26 cellular contexts compared by ENCODE assay signal in genomic region chr7:157864911-157865310, GRCh38.
"Had no signal": no experiment of that assay in that cellular context is flagged by ENCODE, and none has a peak within 500 bp of the region (broad histone marks: within the 10 kb centered on the region; RNA-seq: fewer than 3 reads in every experiment).

No MANE protein-coding gene starts in this region.

- H3K27me3 Mint-ChIP-seq: activated CD4-positive, alpha-beta memory T cell treated with anti-CD3 and anti-CD28 coated beads, Interleukin-2, amount 10 ng/mL, durations not matched to agents 7 days and 5 days; activated CD4-positive, alpha-beta T cell treated with anti-CD3 and anti-CD28 coated beads, Interleukin-2, amount 10 ng/mL, durations not matched to agents 7 days and 5 days; activated naive CD8-positive, alpha-beta T cell; activated T-cell treated with anti-CD3 and anti-CD28 coated beads, Interleukin-2, amount 50 U/mL, for 24 hours had no signal

- H3K27me3 ChIP-seq: body of pancreas, colonic mucosa, heart left ventricle had no signal

- DNase-seq: activated CD4-positive, alpha-beta memory T cell treated with anti-CD3 and anti-CD28 coated beads, Interleukin-2, amount 10 ng/mL, durations not matched to agents 7 days and 5 days; activated CD4-positive, alpha-beta T cell treated with anti-CD3 and anti-CD28 coated beads for 1 hour; activated CD4-positive, alpha-beta T cell treated with anti-CD3 and anti-CD28 coated beads for 4 hours; activated CD4-positive, alpha-beta T cell treated with anti-CD3 and anti-CD28 coated beads, Interleukin-2, amount 10 ng/mL, durations not matched to agents 7 days and 5 days; activated CD4-positive, alpha-beta T cell treated with anti-CD3 and anti-CD28 coated beads, Interleukin-2, amount 50 U/mL, for 4 hours; activated CD8-positive, alpha-beta memory T cell treated with anti-CD3 and anti-CD28 coated beads, Interleukin-2, amount 50 U/mL, for 48 hours; activated gamma-delta T cell; activated naive CD4-positive, alpha-beta T cell; activated naive CD4-positive, alpha-beta T cell treated with anti-CD3 and anti-CD28 coated beads, Interleukin-2, amount 50 U/mL, for 16 hours; activated T-cell treated with anti-CD3 and anti-CD28 coated beads for 4 hours; activated T-cell treated with anti-CD3 and anti-CD28 coated beads, Interleukin-2, amount 50 U/mL, for 24 hours; activated T-cell treated with anti-CD3 and anti-CD28 coated beads, Interleukin-2, amount 50 U/mL, for 72 hours; amniotic stem cell; anterior cingulate cortex; body of pancreas; caudate nucleus; colonic mucosa; effector memory CD4-positive, alpha-beta T cell; endodermal cell; foreskin fibroblast; T-helper 2 cell had no signal

- H3K4me3 ChIP-seq: body of pancreas, colonic mucosa, heart left ventricle had no signal

- H3K27ac Mint-ChIP-seq: activated CD4-positive, alpha-beta memory T cell treated with anti-CD3 and anti-CD28 coated beads, Interleukin-2, amount 10 ng/mL, durations not matched to agents 7 days and 5 days; activated CD4-positive, alpha-beta T cell treated with anti-CD3 and anti-CD28 coated beads, Interleukin-2, amount 10 ng/mL, durations not matched to agents 7 days and 5 days; activated naive CD8-positive, alpha-beta T cell; activated T-cell treated with anti-CD3 and anti-CD28 coated beads, Interleukin-2, amount 50 U/mL, for 24 hours; activated T-cell treated with anti-CD3 and anti-CD28 coated beads, Interleukin-2, amount 50 U/mL, for 72 hours; endodermal cell; WTC11 had no signal

- ATAC-seq: activated T-cell treated with anti-CD3 and anti-CD28 coated beads, Interleukin-2, amount 50 U/mL, for 72 hours; body of pancreas; esophagus mucosa; heart left ventricle; WTC11 had no signal

- H3K27ac ChIP-seq: body of pancreas, colonic mucosa, heart left ventricle, VCaP had no signal

- H3K4me1 Mint-ChIP-seq: activated CD4-positive, alpha-beta memory T cell treated with anti-CD3 and anti-CD28 coated beads, Interleukin-2, amount 10 ng/mL, durations not matched to agents 7 days and 5 days; activated CD4-positive, alpha-beta T cell treated with anti-CD3 and anti-CD28 coated beads, Interleukin-2, amount 10 ng/mL, durations not matched to agents 7 days and 5 days; endodermal cell; WTC11 had no signal

- H3K9me3 ChIP-seq: body of pancreas, colonic mucosa had no signal

- H3K4me3 Mint-ChIP-seq: activated CD4-positive, alpha-beta memory T cell treated with anti-CD3 and anti-CD28 coated beads, Interleukin-2, amount 10 ng/mL, durations not matched to agents 7 days and 5 days; activated CD4-positive, alpha-beta T cell treated with anti-CD3 and anti-CD28 coated beads, Interleukin-2, amount 10 ng/mL, durations not matched to agents 7 days and 5 days; activated naive CD8-positive, alpha-beta T cell; activated T-cell treated with anti-CD3 and anti-CD28 coated beads, Interleukin-2, amount 50 U/mL, for 24 hours; activated T-cell treated with anti-CD3 and anti-CD28 coated beads, Interleukin-2, amount 50 U/mL, for 72 hours; endodermal cell; WTC11 had no signal

- H3K9me3 Mint-ChIP-seq: activated T-cell treated with anti-CD3 and anti-CD28 coated beads, Interleukin-2, amount 50 U/mL, for 24 hours; activated T-cell treated with anti-CD3 and anti-CD28 coated beads, Interleukin-2, amount 50 U/mL, for 72 hours had no signal

- H3K36me3 ChIP-seq: colonic mucosa, heart left ventricle had no signal

- H3K4me1 ChIP-seq: body of pancreas, colonic mucosa, heart left ventricle had no signal
